29 cellular contexts compared by ENCODE assay signal in genomic region chr10:130914377-130914776, GRCh38.
"Had no signal": no experiment of that assay in that cellular context is flagged by ENCODE, and none has a peak within 500 bp of the region (broad histone marks: within the 10 kb centered on the region; RNA-seq: fewer than 3 reads in every experiment).

No MANE protein-coding gene starts in this region.

- H3K4me3 ChIP-seq: ovary, psoas muscle, right atrium auricular region, right lobe of liver, sigmoid colon, stomach, thoracic aorta, thyroid gland, tibial nerve, upper lobe of left lung, vagina had no signal

- H3K27me3 ChIP-seq: neutrophil, ovary, right atrium auricular region, right lobe of liver, sigmoid colon, thyroid gland, tibial nerve, upper lobe of left lung, vagina had no signal

- H3K27ac ChIP-seq: neutrophil, ovary, parathyroid adenoma, psoas muscle, right atrium auricular region, right lobe of liver, sigmoid colon, stomach, thoracic aorta, thyroid gland, tibial nerve, upper lobe of left lung, vagina had no signal

- H3K27ac Mint-ChIP-seq: naive thymus-derived CD4-positive, alpha-beta T cell; natural killer cell; nephron; progenitor cell of endocrine pancreas; stimulated activated effector memory CD8-positive, alpha-beta T cell treated with anti-CD3 and anti-CD28 coated beads, Interleukin-12 subunit alpha, Interleukin-12 subunit beta, amount 100 ng/mL, for 72 hours; stimulated activated naive B cell treated with anti-CD40 and anti-IgM and Interleukin-4, amounts not matched to agents 10 μg/mL and 1 μg/mL and 100 μg/mL, for 72 hours; stimulated activated naive CD8-positive, alpha-beta T cell treated with anti-CD3 and anti-CD28 coated beads, Interleukin-15, Interleukin-2, amounts not matched to agents 100 ng/mL and 50 ng/mL, for 24 hours had no signal

- H3K79me2 ChIP-seq: parathyroid adenoma had no signal

- H2AFZ ChIP-seq: parathyroid adenoma had no signal

- H3K36me3 Mint-ChIP-seq: natural killer cell; stimulated activated effector memory CD8-positive, alpha-beta T cell treated with anti-CD3 and anti-CD28 coated beads, Interleukin-12 subunit alpha, Interleukin-12 subunit beta, amount 100 ng/mL, for 72 hours; stimulated activated naive B cell treated with anti-CD40 and anti-IgM and Interleukin-4, amounts not matched to agents 10 μg/mL and 1 μg/mL and 100 μg/mL, for 72 hours had no signal

- H3K9me3 ChIP-seq: neutrophil, ovary, psoas muscle, thoracic aorta, thyroid gland, vagina had no signal

- H3K27me3 Mint-ChIP-seq: stimulated activated naive B cell treated with anti-CD40 and anti-IgM and Interleukin-4, amounts not matched to agents 10 μg/mL and 1 μg/mL and 100 μg/mL, for 72 hours had no signal

- H3K36me3 ChIP-seq: neutrophil, ovary, right atrium auricular region, right lobe of liver, sigmoid colon, stomach, thoracic aorta, thyroid gland, tibial nerve, upper lobe of left lung, vagina had no signal

- H3K4me3 Mint-ChIP-seq: naive thymus-derived CD4-positive, alpha-beta T cell; natural killer cell; nephron; stimulated activated effector memory CD8-positive, alpha-beta T cell treated with anti-CD3 and anti-CD28 coated beads, Interleukin-12 subunit alpha, Interleukin-12 subunit beta, amount 100 ng/mL, for 72 hours; stimulated activated naive B cell treated with anti-CD40 and anti-IgM and Interleukin-4, amounts not matched to agents 10 μg/mL and 1 μg/mL and 100 μg/mL, for 72 hours; stimulated activated naive CD8-positive, alpha-beta T cell treated with anti-CD3 and anti-CD28 coated beads, Interleukin-15, Interleukin-2, amounts not matched to agents 100 ng/mL and 50 ng/mL, for 24 hours had no signal

- H3K4me1 Mint-ChIP-seq: naive thymus-derived CD4-positive, alpha-beta T cell; natural killer cell; nephron; stimulated activated effector memory CD8-positive, alpha-beta T cell treated with anti-CD3 and anti-CD28 coated beads, Interleukin-12 subunit alpha, Interleukin-12 subunit beta, amount 100 ng/mL, for 72 hours; stimulated activated naive B cell treated with anti-CD40 and anti-IgM and Interleukin-4, amounts not matched to agents 10 μg/mL and 1 μg/mL and 100 μg/mL, for 72 hours had no signal

- DNase-seq: naive thymus-derived CD4-positive, alpha-beta T cell; natural killer cell; nucleus accumbens; ovary; posterior cingulate gyrus; psoas muscle; right lobe of liver; sigmoid colon; small intestine; stimulated activated CD4-positive, alpha-beta T cell treated with anti-CD3 and anti-CD28 coated beads, Interleukin-15, amount 100 ng/mL, for 24 hours; stimulated activated CD4-positive, alpha-beta T cell treated with anti-CD3 and anti-CD28 coated beads, Interleukin-2, amount 100 ng/mL, for 24 hours; stimulated activated CD4-positive, alpha-beta T cell treated with anti-CD3 and anti-CD28 coated beads, Interleukin-2, amount 100 ng/mL, for 48 hours; stimulated activated CD4-positive, alpha-beta T cell treated with anti-CD3 and anti-CD28 coated beads, Interleukin-4, amount 100 ng/mL, for 24 hours; stimulated activated naive B cell treated with anti-CD40 and anti-IgM and Interleukin-4, amounts not matched to agents 10 μg/mL and 1 μg/mL and 100 μg/mL, for 72 hours; stimulated activated naive CD4-positive, alpha-beta T cell treated with Interleukin-2 at 50 U/mL for 16 hours; stomach; thyroid gland; trophoblast cell; upper lobe of left lung had no signal

- ATAC-seq: naive thymus-derived CD4-positive, alpha-beta T cell; natural killer cell; psoas muscle; right lobe of liver; stimulated activated effector memory CD8-positive, alpha-beta T cell treated with anti-CD3 and anti-CD28 coated beads, Interleukin-12 subunit alpha, Interleukin-12 subunit beta, amount 100 ng/mL, for 72 hours; stimulated activated naive B cell treated with anti-CD40 and anti-IgM and Interleukin-4, amounts not matched to agents 10 μg/mL and 1 μg/mL and 100 μg/mL, for 72 hours had no signal

- H3K9ac ChIP-seq: parathyroid adenoma had no signal

- H3K4me1 ChIP-seq: parathyroid adenoma, psoas muscle, right atrium auricular region, right lobe of liver, sigmoid colon, stomach, thyroid gland, tibial nerve, upper lobe of left lung, vagina had no signal
